1 cellular context compared by ENCODE assay signal in the genomic region with DNA sequence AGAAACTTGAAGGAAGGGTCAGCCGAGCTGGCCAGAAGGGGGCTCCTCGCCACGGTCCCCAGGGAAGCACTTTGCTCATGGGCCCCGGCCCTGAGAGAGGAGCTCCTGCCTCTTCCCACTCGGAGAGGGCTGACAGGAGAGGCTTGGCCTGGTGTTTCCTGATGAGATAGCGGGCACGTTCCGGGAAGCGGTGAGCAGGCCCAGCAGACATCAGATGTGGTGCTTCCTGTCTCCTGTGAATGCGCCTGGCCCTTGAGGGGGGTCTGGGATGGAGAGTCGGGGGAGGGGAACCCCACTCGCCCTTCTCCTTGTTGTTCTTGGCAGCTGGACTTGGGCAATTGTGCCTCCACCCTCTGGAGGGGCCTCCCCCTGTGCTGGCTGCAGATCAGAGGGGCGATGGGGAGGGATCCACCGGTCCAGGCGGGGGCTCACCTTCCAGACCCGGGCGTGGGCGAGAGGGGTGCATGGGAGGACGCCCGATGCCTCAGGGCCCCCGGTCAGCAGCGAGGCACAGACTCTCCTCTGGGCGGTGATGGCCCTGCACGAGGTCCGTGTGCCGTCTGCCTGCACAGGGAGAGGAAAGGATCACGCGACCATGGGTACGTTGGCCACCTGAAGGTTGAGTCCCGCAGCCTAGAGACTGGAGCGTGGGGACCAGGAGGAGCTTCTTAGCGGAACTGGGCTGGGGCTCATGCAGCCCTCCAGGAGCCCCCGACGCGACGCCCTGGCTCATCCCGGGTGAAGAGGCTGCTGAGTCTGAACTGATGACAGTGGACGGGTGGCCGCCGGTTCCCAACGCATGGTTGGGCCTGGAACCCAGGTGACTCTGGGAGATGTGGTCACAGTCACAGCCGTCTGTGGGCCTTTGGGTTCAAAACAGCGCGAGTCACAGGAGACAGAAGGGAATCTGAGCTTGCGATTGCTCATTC.
TF ChIP-seq lines count a peak whose summit lies in the region.

No MANE protein-coding gene starts in this region.

TF ChIP-seq in endothelial cell of umbilical vein, 7 proteins besides CTCF, POLR2A, EP300 and RAD21:
- TF ChIP-seq, protein P1, sequence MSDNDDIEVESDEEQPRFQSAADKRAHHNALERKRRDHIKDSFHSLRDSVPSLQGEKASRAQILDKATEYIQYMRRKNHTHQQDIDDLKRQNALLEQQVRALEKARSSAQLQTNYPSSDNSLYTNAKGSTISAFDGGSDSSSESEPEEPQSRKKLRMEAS (IDR thresholded peaks at IDR 0.05; ENCODE audit: insufficient read depth, insufficient read length), result no peak
- no peak for TF ChIP-seq MYC (IDR thresholded peaks at IDR 0.05; ENCODE audit: low read depth, low read length)
- no peak for TF ChIP-seq FOS (IDR thresholded peaks at IDR 0.05; ENCODE audit: borderline replicate concordance, insufficient read depth, low read length)
- peak; percentile 50 for TF ChIP-seq GATA2 (IDR thresholded peaks at IDR 0.05; ENCODE audit: insufficient read depth, insufficient read length, low read depth, low read length)
- no peak for TF ChIP-seq EZH2 (IDR thresholded peaks at IDR 0.05; ENCODE audit: borderline replicate concordance, low read depth, low read length, severe bottlenecking)
- TF ChIP-seq POLR2AphosphoS5 (IDR thresholded peaks at IDR 0.05; ENCODE audit: insufficient read depth, low read depth, low read length), result peak; percentile 43
- no peak for TF ChIP-seq JUN (IDR thresholded peaks at IDR 0.05; ENCODE audit: borderline replicate concordance, insufficient read depth, insufficient read length, low read depth)
